In genomic region chr7:13106513-13106912, GRCh38 we compare ENCODE assay signal across 17 cellular contexts.
DNase-seq lines count a peak whose midpoint lies in the region; ATAC-seq and TF ChIP-seq lines count a peak whose summit lies in the region.
"Had no signal": no experiment of that assay in that cellular context is flagged by ENCODE, and none has a peak within 500 bp of the region (broad histone marks: within the 10 kb centered on the region; RNA-seq: fewer than 3 reads in every experiment).

No MANE protein-coding gene starts in this region.

- H3K36me3 Mint-ChIP-seq in WTC11, result no peaks in the 10 kb centered on the region
- peaks cover 1% of the 10 kb centered on the region for H3K36me3 Mint-ChIP-seq in memory B cell
- H3K36me3 Mint-ChIP-seq in activated naive CD4-positive, alpha-beta T cell treated with anti-CD3 and anti-CD28 coated beads for 36 hours (ENCODE audit: low read depth), result no peaks in the 10 kb centered on the region
- H3K36me3 Mint-ChIP-seq in activated T-helper 1 cell treated with anti-CD3 and anti-CD28 coated beads, Interleukin-12 subunit alpha, Interleukin-12 subunit beta, Interleukin-2, Interleukin-4 antibody, amounts not matched to agents 30 ng/mL and 10 ng/mL and 1 ng/mL, durations not matched to agents 14 hours and 24 hours and 36 hours (ENCODE audit: low read depth), result no peaks in the 10 kb centered on the region
- H3K36me3 Mint-ChIP-seq: CD14-positive monocyte; CD8-positive, alpha-beta T cell had no signal

- CTCF ChIA-PET in IMR-90 (lab: Yijun Ruan, JAX) (interaction anchor here (0.6 kb wide), 1 partner anchor 270 kb away, joined by 3 read pairs; no protein-coding TSS in a partner anchor), WTC11 (lab: Charles Lee) (interaction anchor here (0.9 to 1.5 kb wide), 2 partner anchors 11 to 420 kb away, joined by 3 to 5 read pairs; no protein-coding TSS in a partner anchor)
- CTCF ChIA-PET in activated naive CD4-positive, alpha-beta T cell treated with anti-CD3 and anti-CD28 coated beads for 36 hours (lab: Charles Lee), result no interaction called here

- H3K9ac ChIP-seq in IMR-90 (ENCODE audit: low read depth, low read length), result no peak overlapping the region

- no peak overlapping the region for H2BK15ac ChIP-seq in IMR-90 (ENCODE audit: low read depth, low read length)

- H3K9me3 ChIP-seq in IMR-90 (ENCODE audit: control insufficient read depth, insufficient read depth, low read length), result no peaks in the 10 kb centered on the region; the same call in 1 of the 2 replicates

- H2AFZ ChIP-seq in IMR-90 (replicated peaks; ENCODE audit: low read length, poor library complexity), result no peak overlapping the region

- no peaks in the 10 kb centered on the region for H3K27me3 ChIP-seq in IMR-90 (ENCODE audit: control insufficient read depth, insufficient read depth, low read length)

- no peak for ATAC-seq in IMR-90 (ENCODE audit: low read depth)
- no peak for ATAC-seq in WTC11
- ATAC-seq in memory B cell (ENCODE audit: low read depth), result no peak
- ATAC-seq in HG03460 (IDR thresholded peaks at IDR 0.05; ENCODE audit: unreplicated experiment), result no peak
- no peak for ATAC-seq in HG02938 (IDR thresholded peaks at IDR 0.05; ENCODE audit: unreplicated experiment)
- ATAC-seq: A549; CD8-positive, alpha-beta T cell had no signal

- no peak for TF ChIP-seq RAD21 in IMR-90 (IDR thresholded peaks at IDR 0.05; ENCODE audit: low read length)

- no peak for TF ChIP-seq POLR2A in IMR-90 (IDR thresholded peaks at IDR 0.05; ENCODE audit: low read depth, low read length)

- H4K20me1 ChIP-seq in IMR-90 (ENCODE audit: insufficient read depth, low read length), result no peaks in the 10 kb centered on the region

- no peak overlapping the region for H3K27ac ChIP-seq in IMR-90 (ENCODE audit: insufficient read depth, low read length)
- H3K27ac ChIP-seq: A549 had no signal

- H3K4me1 ChIP-seq in IMR-90 (ENCODE audit: control insufficient read depth, insufficient read depth, low read length), result peaks cover 3% of the 10 kb centered on the region
- H3K4me1 ChIP-seq: A549 had no signal

- no peak overlapping the region for H2BK20ac ChIP-seq in IMR-90 (ENCODE audit: low read depth, low read length)

- intact Hi-C loops in IMR-90 (cut with micrococcal nuclease), result no loop called here
- intact Hi-C loops in activated naive CD4-positive, alpha-beta T cell treated with anti-CD3 and anti-CD28 coated beads for 36 hours (cut with micrococcal nuclease), result no loop called here
- intact Hi-C loops in activated T-helper 1 cell treated with anti-CD3 and anti-CD28 coated beads, Interleukin-12 subunit alpha, Interleukin-12 subunit beta, Interleukin-2, Interleukin-4 antibody, amounts not matched to agents 30 ng/mL and 10 ng/mL and 1 ng/mL, durations not matched to agents 14 hours and 24 hours and 36 hours (cut with micrococcal nuclease), result no loop called here

- H3K27me3 Mint-ChIP-seq in WTC11 (ENCODE audit: low read depth), result no peaks in the 10 kb centered on the region
- H3K27me3 Mint-ChIP-seq in memory B cell, result no peaks in the 10 kb centered on the region
- H3K27me3 Mint-ChIP-seq in activated naive CD4-positive, alpha-beta T cell treated with anti-CD3 and anti-CD28 coated beads for 36 hours (ENCODE audit: low read depth), result peaks cover 2% of the 10 kb centered on the region
- peaks cover 2% of the 10 kb centered on the region for H3K27me3 Mint-ChIP-seq in activated T-helper 1 cell treated with anti-CD3 and anti-CD28 coated beads, Interleukin-12 subunit alpha, Interleukin-12 subunit beta, Interleukin-2, Interleukin-4 antibody, amounts not matched to agents 30 ng/mL and 10 ng/mL and 1 ng/mL, durations not matched to agents 14 hours and 24 hours and 36 hours (ENCODE audit: insufficient read depth)

- H3K9me3 Mint-ChIP-seq in WTC11 (no peaks in the 10 kb centered on the region), memory B cell (no peaks in the 10 kb centered on the region)
- H3K9me3 Mint-ChIP-seq in activated naive CD4-positive, alpha-beta T cell treated with anti-CD3 and anti-CD28 coated beads for 36 hours, result peaks cover 1% of the 10 kb centered on the region
- no peaks in the 10 kb centered on the region for H3K9me3 Mint-ChIP-seq in activated T-helper 1 cell treated with anti-CD3 and anti-CD28 coated beads, Interleukin-12 subunit alpha, Interleukin-12 subunit beta, Interleukin-2, Interleukin-4 antibody, amounts not matched to agents 30 ng/mL and 10 ng/mL and 1 ng/mL, durations not matched to agents 14 hours and 24 hours and 36 hours
- H3K9me3 Mint-ChIP-seq: CD8-positive, alpha-beta T cell; HFFc6 had no signal

- WGBS in IMR-90 (ENCODE audit: extremely low coverage in 2 of 2, insufficient read length in 1 of 2), 2 experiments, result no CpG with 5 or more reads among the region's 2 CpGs

- TF ChIP-seq CTCF in IMR-90 (conservative IDR thresholded peaks at IDR 0.05; ENCODE audit: low read depth, low read length) (no peak), WTC11 (IDR thresholded peaks at IDR 0.05) (no peak)

- H3K4me1 Mint-ChIP-seq in WTC11, result no peaks in the 10 kb centered on the region
- peaks cover 8% of the 10 kb centered on the region for H3K4me1 Mint-ChIP-seq in memory B cell
- no peaks in the 10 kb centered on the region for H3K4me1 Mint-ChIP-seq in activated naive CD4-positive, alpha-beta T cell treated with anti-CD3 and anti-CD28 coated beads for 36 hours (ENCODE audit: low read depth)
- H3K4me1 Mint-ChIP-seq in activated T-helper 1 cell treated with anti-CD3 and anti-CD28 coated beads, Interleukin-12 subunit alpha, Interleukin-12 subunit beta, Interleukin-2, Interleukin-4 antibody, amounts not matched to agents 30 ng/mL and 10 ng/mL and 1 ng/mL, durations not matched to agents 14 hours and 24 hours and 36 hours (ENCODE audit: low read depth), result no peaks in the 10 kb centered on the region

- H3K4me2 ChIP-seq in IMR-90 (ENCODE audit: low read depth, low read length), result no peak overlapping the region
- H3K4me2 ChIP-seq: A549 had no signal

- no peak overlapping the region for H2BK5ac ChIP-seq in IMR-90 (ENCODE audit: low read depth, low read length, poor library complexity, severe bottlenecking)

- BruUV-seq in IMR-90 (replicated peaks; lab: Mats Ljungman, UMichigan), result no TSS peak

- H3K4me3 ChIP-seq in IMR-90 (ENCODE audit: insufficient read depth, low read depth, low read length), result no peak overlapping the region
- H3K4me3 ChIP-seq: A549 had no signal

- H2BK120ac ChIP-seq in IMR-90 (ENCODE audit: low read depth, low read length), result no peak overlapping the region

- POLR2A ChIA-PET in IMR-90 (lab: Charles Lee; ENCODE audit: unreplicated experiment) (no interaction called here), WTC11 (lab: Charles Lee) (no interaction called here)

- H3K56ac ChIP-seq in IMR-90 (ENCODE audit: extremely low read depth, insufficient read depth, low read length), result no peak overlapping the region

- no peak overlapping the region for H3K14ac ChIP-seq in IMR-90 (replicated peaks; ENCODE audit: low read depth, low read length)

- no peaks in the 10 kb centered on the region for H3K79me1 ChIP-seq in IMR-90 (ENCODE audit: low read depth in 1 of 2, low read length in 2 of 2)

- H3K36me3 ChIP-seq in IMR-90 (ENCODE audit: control insufficient read depth, insufficient read depth, low read length), result no peaks in the 10 kb centered on the region

- H3K27ac Mint-ChIP-seq in WTC11 (peak overlapping the region; percentile 55; the same call in 1 of the 2 replicates), memory B cell (peak overlapping the region; percentile 28)
- no peak overlapping the region for H3K27ac Mint-ChIP-seq in activated naive CD4-positive, alpha-beta T cell treated with anti-CD3 and anti-CD28 coated beads for 36 hours
- H3K27ac Mint-ChIP-seq in activated T-helper 1 cell treated with anti-CD3 and anti-CD28 coated beads, Interleukin-12 subunit alpha, Interleukin-12 subunit beta, Interleukin-2, Interleukin-4 antibody, amounts not matched to agents 30 ng/mL and 10 ng/mL and 1 ng/mL, durations not matched to agents 14 hours and 24 hours and 36 hours, result no peak overlapping the region
- H3K27ac Mint-ChIP-seq: CD14-positive monocyte; CD8-positive, alpha-beta T cell; HFFc6 had no signal

- no peak overlapping the region for H4K8ac ChIP-seq in IMR-90 (ENCODE audit: low read depth in 2 of 2, low read length in 2 of 2)

- H3K18ac ChIP-seq in IMR-90 (ENCODE audit: low read depth, low read length), result peak overlapping the region; percentile 52; the same call in 1 of the 2 replicates

- in situ Hi-C loops in IMR-90 (cut with MboI; ENCODE audit: low sequenced_read_pairs), result loop anchor here (25.0 kb wide), 1 partner anchor 419 kb away; the partner anchor contains the start of gene ARL4A

- no peak overlapping the region for H3K4ac ChIP-seq in IMR-90 (ENCODE audit: low read depth, low read length)

- peaks cover 5% of the 10 kb centered on the region; the same call in 1 of the 2 replicates for H3K9me1 ChIP-seq in IMR-90 (ENCODE audit: insufficient read depth, low read length)

- H3K23ac ChIP-seq in IMR-90 (ENCODE audit: low read depth, low read length), result no peak overlapping the region

- H4K5ac ChIP-seq in IMR-90 (ENCODE audit: low read depth, low read length), result peak overlapping the region; percentile 36; the same call in 1 of the 2 replicates

- no peak overlapping the region for H3K4me3 Mint-ChIP-seq in WTC11
- no peak overlapping the region for H3K4me3 Mint-ChIP-seq in memory B cell
- H3K4me3 Mint-ChIP-seq in activated naive CD4-positive, alpha-beta T cell treated with anti-CD3 and anti-CD28 coated beads for 36 hours, result no peak overlapping the region
- no peak overlapping the region for H3K4me3 Mint-ChIP-seq in activated T-helper 1 cell treated with anti-CD3 and anti-CD28 coated beads, Interleukin-12 subunit alpha, Interleukin-12 subunit beta, Interleukin-2, Interleukin-4 antibody, amounts not matched to agents 30 ng/mL and 10 ng/mL and 1 ng/mL, durations not matched to agents 14 hours and 24 hours and 36 hours
- H3K4me3 Mint-ChIP-seq: CD14-positive monocyte; CD8-positive, alpha-beta T cell; HFFc6 had no signal

- H2AK5ac ChIP-seq in IMR-90 (ENCODE audit: low read depth, low read length), result peak overlapping the region; percentile 31; the same call in 1 of the 2 replicates

- DNase-seq in IMR-90 (no peak), WTC11 (ENCODE audit: low spot score) (no peak), memory B cell (ENCODE audit: low spot score in 2 of 2) (no peak)
- no peak for DNase-seq in activated naive CD4-positive, alpha-beta T cell treated with anti-CD3 and anti-CD28 coated beads for 36 hours
- no peak for DNase-seq in activated T-helper 1 cell treated with anti-CD3 and anti-CD28 coated beads, Interleukin-12 subunit alpha, Interleukin-12 subunit beta, Interleukin-2, Interleukin-4 antibody, amounts not matched to agents 30 ng/mL and 10 ng/mL and 1 ng/mL, durations not matched to agents 14 hours and 24 hours and 36 hours (ENCODE audit: low spot score)
- DNase-seq: CD8-positive, alpha-beta T cell; COR-L47; DMS153; DMS79 treated with DMSO at 0.1 percent for 48 hours; EL; GDM1; HCEC 1CT; HFFc6 had no signal

- H4K91ac ChIP-seq in IMR-90 (ENCODE audit: insufficient read depth, low read depth, low read length), result peak overlapping the region; percentile 49; the same call in 1 of the 2 replicates

- dilution Hi-C loops in IMR-90 (cut with HindIII; ENCODE audit: low sequenced_read_pairs, unreplicated experiment), result no loop called here

- no peak overlapping the region for H2AK9ac ChIP-seq in IMR-90 (replicated peaks; ENCODE audit: low read depth, low read length, poor library complexity)

Comparison
In these comparisons a context has a peak if more than half of its experiments do, and no peak if none do; other contexts are left out.
1. H3K27ac Mint-ChIP-seq: peak in WTC11 (single experiment) and memory B cell (single experiment); none in activated naive CD4-positive, alpha-beta T cell treated with anti-CD3 and anti-CD28 coated beads for 36 hours (single experiment) and activated T-helper 1 cell treated with anti-CD3 and anti-CD28 coated beads, Interleukin-12 subunit alpha, Interleukin-12 subunit beta, Interleukin-2, Interleukin-4 antibody, amounts not matched to agents 30 ng/mL and 10 ng/mL and 1 ng/mL, durations not matched to agents 14 hours and 24 hours and 36 hours (single experiment).